In the genomic region with DNA sequence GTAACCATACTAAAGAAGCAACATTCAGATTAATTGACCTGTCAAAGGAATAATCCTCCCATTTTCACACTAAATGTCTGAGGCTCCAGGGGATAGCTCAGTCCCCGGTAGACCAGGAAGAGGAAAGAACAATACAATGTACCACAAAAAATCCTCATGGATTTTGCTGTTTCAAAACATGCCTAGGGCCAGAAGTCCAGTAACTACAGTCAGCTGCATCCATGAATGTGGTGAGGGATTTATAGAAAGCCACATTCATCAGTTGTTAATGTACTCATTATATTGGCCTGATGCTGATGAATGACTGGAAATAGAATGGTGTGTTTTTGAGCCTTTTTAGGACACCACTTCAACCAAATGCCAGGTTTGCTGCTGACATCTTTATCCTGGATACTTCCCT, we compare ENCODE assay signal across 25 cellular contexts.
"Had no signal": no experiment of that assay in that cellular context is flagged by ENCODE, and none has a peak within 500 bp of the region (broad histone marks: within the 10 kb centered on the region; RNA-seq: fewer than 3 reads in every experiment).

No MANE protein-coding gene starts in this region.

- H3K4me1 Mint-ChIP-seq: nephron, neural crest cell had no signal

- H3K4me3 Mint-ChIP-seq: memory B cell; naive thymus-derived CD8-positive, alpha-beta T cell; nephron; neural crest cell; stimulated activated effector memory CD8-positive, alpha-beta T cell treated with anti-CD3 and anti-CD28 coated beads, Interleukin-12 subunit alpha, Interleukin-12 subunit beta, amount 100 ng/mL, for 72 hours; stimulated activated naive CD8-positive, alpha-beta T cell treated with anti-CD3 and anti-CD28 coated beads, Interleukin-15, Interleukin-2, amounts not matched to agents 100 ng/mL and 50 ng/mL, for 24 hours had no signal

- ATAC-seq: naive thymus-derived CD8-positive, alpha-beta T cell; pancreas; right cardiac atrium; sciatic nerve; stimulated activated effector memory CD8-positive, alpha-beta T cell treated with anti-CD3 and anti-CD28 coated beads, Interleukin-12 subunit alpha, Interleukin-12 subunit beta, amount 100 ng/mL, for 72 hours; upper lobe of right lung had no signal

- H3K27me3 Mint-ChIP-seq: memory B cell; naive thymus-derived CD8-positive, alpha-beta T cell; stimulated activated naive CD8-positive, alpha-beta T cell treated with anti-CD3 and anti-CD28 coated beads, Interleukin-15, Interleukin-2, amounts not matched to agents 100 ng/mL and 50 ng/mL, for 24 hours had no signal

- H3K9me3 ChIP-seq: left ventricle myocardium inferior, pancreas, prostate gland, spleen, suprapubic skin, thoracic aorta, tibial artery, upper lobe of right lung, uterus had no signal

- H3K4me3 ChIP-seq: left ventricle myocardium inferior, pancreas, prostate gland, skin epidermis, spleen, suprapubic skin, thoracic aorta, tibial artery, upper lobe of right lung, uterus had no signal

- H3K9me3 Mint-ChIP-seq: naive thymus-derived CD8-positive, alpha-beta T cell; nephron; stimulated activated effector memory CD8-positive, alpha-beta T cell treated with anti-CD3 and anti-CD28 coated beads, Interleukin-12 subunit alpha, Interleukin-12 subunit beta, amount 100 ng/mL, for 72 hours; stimulated activated naive CD8-positive, alpha-beta T cell treated with anti-CD3 and anti-CD28 coated beads, Interleukin-15, Interleukin-2, amounts not matched to agents 100 ng/mL and 50 ng/mL, for 24 hours had no signal

- DNase-seq: islet precursor cell; left ventricle myocardium inferior; naive thymus-derived CD8-positive, alpha-beta T cell; nucleus accumbens; pancreas; posterior cingulate gyrus; retina; right cardiac atrium; spleen; stimulated activated CD4-positive, alpha-beta T cell treated with anti-CD3 and anti-CD28 coated beads, Interleukin-4, amount 100 ng/mL, for 24 hours; stimulated activated naive CD4-positive, alpha-beta T cell; tibial artery; trophoblast cell; upper lobe of right lung; uterus had no signal

- H3K27ac ChIP-seq: left ventricle myocardium inferior, pancreas, prostate gland, spleen, suprapubic skin, thoracic aorta, tibial artery, upper lobe of right lung, uterus had no signal

- H3K4me1 ChIP-seq: pancreas, prostate gland, tibial artery, upper lobe of right lung, uterus had no signal

- H3K27ac Mint-ChIP-seq: nephron; stimulated activated effector memory CD8-positive, alpha-beta T cell treated with anti-CD3 and anti-CD28 coated beads, Interleukin-12 subunit alpha, Interleukin-12 subunit beta, amount 100 ng/mL, for 72 hours had no signal

- H3K36me3 ChIP-seq: left ventricle myocardium inferior, pancreas, prostate gland, spleen, suprapubic skin, thoracic aorta, tibial artery, upper lobe of right lung, uterus had no signal

- H3K36me3 Mint-ChIP-seq: memory B cell; naive thymus-derived CD8-positive, alpha-beta T cell; stimulated activated effector memory CD8-positive, alpha-beta T cell treated with anti-CD3 and anti-CD28 coated beads, Interleukin-12 subunit alpha, Interleukin-12 subunit beta, amount 100 ng/mL, for 72 hours had no signal

- H3K27me3 ChIP-seq: pancreas, spleen, upper lobe of right lung, uterus had no signal
